1 cellular context compared by ENCODE assay signal in genomic region chr10:98266647-98267046, GRCh38.
TF ChIP-seq lines count a peak whose summit lies in the region.

No MANE protein-coding gene starts in this region.

TF ChIP-seq in HCT116, 20 proteins besides CTCF, POLR2A, EP300 and RAD21 (continued from another document):
- TF ChIP-seq, protein P1, sequence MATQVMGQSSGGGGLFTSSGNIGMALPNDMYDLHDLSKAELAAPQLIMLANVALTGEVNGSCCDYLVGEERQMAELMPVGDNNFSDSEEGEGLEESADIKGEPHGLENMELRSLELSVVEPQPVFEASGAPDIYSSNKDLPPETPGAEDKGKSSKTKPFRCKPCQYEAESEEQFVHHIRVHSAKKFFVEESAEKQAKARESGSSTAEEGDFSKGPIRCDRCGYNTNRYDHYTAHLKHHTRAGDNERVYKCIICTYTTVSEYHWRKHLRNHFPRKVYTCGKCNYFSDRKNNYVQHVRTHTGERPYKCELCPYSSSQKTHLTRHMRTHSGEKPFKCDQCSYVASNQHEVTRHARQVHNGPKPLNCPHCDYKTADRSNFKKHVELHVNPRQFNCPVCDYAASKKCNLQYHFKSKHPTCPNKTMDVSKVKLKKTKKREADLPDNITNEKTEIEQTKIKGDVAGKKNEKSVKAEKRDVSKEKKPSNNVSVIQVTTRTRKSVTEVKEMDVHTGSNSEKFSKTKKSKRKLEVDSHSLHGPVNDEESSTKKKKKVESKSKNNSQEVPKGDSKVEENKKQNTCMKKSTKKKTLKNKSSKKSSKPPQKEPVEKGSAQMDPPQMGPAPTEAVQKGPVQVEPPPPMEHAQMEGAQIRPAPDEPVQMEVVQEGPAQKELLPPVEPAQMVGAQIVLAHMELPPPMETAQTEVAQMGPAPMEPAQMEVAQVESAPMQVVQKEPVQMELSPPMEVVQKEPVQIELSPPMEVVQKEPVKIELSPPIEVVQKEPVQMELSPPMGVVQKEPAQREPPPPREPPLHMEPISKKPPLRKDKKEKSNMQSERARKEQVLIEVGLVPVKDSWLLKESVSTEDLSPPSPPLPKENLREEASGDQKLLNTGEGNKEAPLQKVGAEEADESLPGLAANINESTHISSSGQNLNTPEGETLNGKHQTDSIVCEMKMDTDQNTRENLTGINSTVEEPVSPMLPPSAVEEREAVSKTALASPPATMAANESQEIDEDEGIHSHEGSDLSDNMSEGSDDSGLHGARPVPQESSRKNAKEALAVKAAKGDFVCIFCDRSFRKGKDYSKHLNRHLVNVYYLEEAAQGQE (IDR thresholded peaks at IDR 0.05; ENCODE audit: low read depth), result no peak
- TF ChIP-seq MAX (IDR thresholded peaks at IDR 0.05) (no peak), TCF7L2 (IDR thresholded peaks at IDR 0.05; ENCODE audit: borderline replicate concordance, extremely low read depth, insufficient read depth, insufficient read length) (no peak), POLR2AphosphoS5 (IDR thresholded peaks at IDR 0.05; ENCODE audit: low read depth, low read length) (no peak), YY1 (IDR thresholded peaks at IDR 0.05; ENCODE audit: extremely low read depth, insufficient replicate concordance, low read depth, low read length) (no peak), SP1 (IDR thresholded peaks at IDR 0.05; ENCODE audit: low read depth) (no peak), ZNF274 (IDR thresholded peaks at IDR 0.05; ENCODE audit: low read depth, low read length) (no peak)
TF ChIP-seq in HCT116: peak in this region for 0.
